In genomic region chr3:34650131-34650530, GRCh38 we compare ENCODE assay signal across 27 cellular contexts.
DNase-seq lines count a peak whose midpoint lies in the region; ATAC-seq and TF ChIP-seq lines count a peak whose summit lies in the region.
"Had no signal": no experiment of that assay in that cellular context is flagged by ENCODE, and none has a peak within 500 bp of the region (broad histone marks: within the 10 kb centered on the region; RNA-seq: fewer than 3 reads in every experiment).

No MANE protein-coding gene starts in this region.

- intact Hi-C loops in left cardiac atrium (cut with DNase I), result no loop called here
- intact Hi-C loops in Right ventricle myocardium superior (cut with DNase I), result no loop called here

- ATAC-seq in left cardiac atrium (peak in 1 of 2 donors; percentile 38), Right ventricle myocardium superior (ENCODE audit: poor library complexity) (no peak), SK-N-SH treated with all-trans-retinoic acid at 6 μM for 48 hours (no peak; the same call in 2 of the 3 replicates)
- no peak for ATAC-seq in activated CD8-positive, alpha-beta T cell treated with anti-CD3 and anti-CD28 coated beads, Interleukin-2, amount 10 ng/mL, durations not matched to agents 7 days and 5 days
- ATAC-seq: GM12878, T-cell had no signal

- H3K27ac Mint-ChIP-seq in activated CD4-positive, alpha-beta T cell treated with anti-CD3 and anti-CD28 coated beads, Interleukin-2, amount 10 ng/mL, durations not matched to agents 7 days and 5 days, result no peak overlapping the region
- no peak overlapping the region for H3K27ac Mint-ChIP-seq in activated CD8-positive, alpha-beta T cell treated with anti-CD3 and anti-CD28 coated beads, Interleukin-2, amount 10 ng/mL, durations not matched to agents 7 days and 5 days
- H3K27ac Mint-ChIP-seq: CD4-positive, alpha-beta memory T cell; T-cell had no signal

- H3K27me3 Mint-ChIP-seq in activated CD4-positive, alpha-beta T cell treated with anti-CD3 and anti-CD28 coated beads, Interleukin-2, amount 10 ng/mL, durations not matched to agents 7 days and 5 days, result no peaks in the 10 kb centered on the region
- H3K27me3 Mint-ChIP-seq in activated CD8-positive, alpha-beta T cell treated with anti-CD3 and anti-CD28 coated beads, Interleukin-2, amount 10 ng/mL, durations not matched to agents 7 days and 5 days (ENCODE audit: low read depth), result no peaks in the 10 kb centered on the region
- H3K27me3 Mint-ChIP-seq: CD4-positive, alpha-beta memory T cell; T-cell had no signal

- H3K36me3 Mint-ChIP-seq in activated CD4-positive, alpha-beta T cell treated with anti-CD3 and anti-CD28 coated beads, Interleukin-2, amount 10 ng/mL, durations not matched to agents 7 days and 5 days (ENCODE audit: low read depth), result no peaks in the 10 kb centered on the region
- H3K36me3 Mint-ChIP-seq in activated CD8-positive, alpha-beta T cell treated with anti-CD3 and anti-CD28 coated beads, Interleukin-2, amount 10 ng/mL, durations not matched to agents 7 days and 5 days (ENCODE audit: low read depth), result no peaks in the 10 kb centered on the region
- H3K36me3 Mint-ChIP-seq: CD4-positive, alpha-beta memory T cell; T-cell had no signal

- no peaks in the 10 kb centered on the region for H3K4me1 Mint-ChIP-seq in activated CD4-positive, alpha-beta T cell treated with anti-CD3 and anti-CD28 coated beads, Interleukin-2, amount 10 ng/mL, durations not matched to agents 7 days and 5 days
- H3K4me1 Mint-ChIP-seq in activated CD8-positive, alpha-beta T cell treated with anti-CD3 and anti-CD28 coated beads, Interleukin-2, amount 10 ng/mL, durations not matched to agents 7 days and 5 days (ENCODE audit: low read depth), result no peaks in the 10 kb centered on the region
- H3K4me1 Mint-ChIP-seq: CD4-positive, alpha-beta memory T cell; T-cell had no signal

- CTCF ChIA-PET in activated CD4-positive, alpha-beta T cell treated with anti-CD3 and anti-CD28 coated beads, Interleukin-2, amount 10 ng/mL, durations not matched to agents 7 days and 5 days (lab: Charles Lee), result interaction anchor here (0.6 kb wide), 1 partner anchor 226 kb away, joined by 4 read pairs; no protein-coding TSS in a partner anchor
- CTCF ChIA-PET in activated CD8-positive, alpha-beta T cell treated with anti-CD3 and anti-CD28 coated beads, Interleukin-2, amount 10 ng/mL, durations not matched to agents 7 days and 5 days (lab: Charles Lee), result no interaction called here

- H3K4me3 Mint-ChIP-seq in activated CD4-positive, alpha-beta T cell treated with anti-CD3 and anti-CD28 coated beads, Interleukin-2, amount 10 ng/mL, durations not matched to agents 7 days and 5 days, result no peak overlapping the region
- H3K4me3 Mint-ChIP-seq in activated CD8-positive, alpha-beta T cell treated with anti-CD3 and anti-CD28 coated beads, Interleukin-2, amount 10 ng/mL, durations not matched to agents 7 days and 5 days, result no peak overlapping the region
- H3K4me3 Mint-ChIP-seq: CD4-positive, alpha-beta memory T cell; T-cell had no signal

- POLR2A ChIA-PET in activated CD4-positive, alpha-beta T cell treated with anti-CD3 and anti-CD28 coated beads, Interleukin-2, amount 10 ng/mL, durations not matched to agents 7 days and 5 days (lab: Charles Lee), result no interaction called here
- POLR2A ChIA-PET in activated CD8-positive, alpha-beta T cell treated with anti-CD3 and anti-CD28 coated beads, Interleukin-2, amount 10 ng/mL, durations not matched to agents 7 days and 5 days (lab: Charles Lee), result no interaction called here

- H3K9me3 Mint-ChIP-seq in activated CD4-positive, alpha-beta T cell treated with anti-CD3 and anti-CD28 coated beads, Interleukin-2, amount 10 ng/mL, durations not matched to agents 7 days and 5 days, result no peaks in the 10 kb centered on the region
- H3K9me3 Mint-ChIP-seq in activated CD8-positive, alpha-beta T cell treated with anti-CD3 and anti-CD28 coated beads, Interleukin-2, amount 10 ng/mL, durations not matched to agents 7 days and 5 days (ENCODE audit: insufficient read depth), result no peaks in the 10 kb centered on the region

- DNase-seq in DMS 273 (lab: John Stamatoyannopoulos, UW; ENCODE audit: unreplicated experiment) (peak; percentile 23), DMS 273 treated with DMSO at 0.1 percent for 48 hours (lab: John Stamatoyannopoulos, UW) (no peak), left cardiac atrium (peak; percentile 15), Right ventricle myocardium superior (no peak), NCI-H2227 treated with DMSO at 0.1 percent for 48 hours (lab: John Stamatoyannopoulos, UW) (no peak)
- no peak for DNase-seq in activated CD4-positive, alpha-beta T cell treated with anti-CD3 and anti-CD28 coated beads, Interleukin-2, amount 10 ng/mL, durations not matched to agents 7 days and 5 days
- DNase-seq in activated CD8-positive, alpha-beta T cell treated with anti-CD3 and anti-CD28 coated beads, Interleukin-2, amount 10 ng/mL, durations not matched to agents 7 days and 5 days, result no peak
- DNase-seq: ACHN; CD4-positive, alpha-beta memory T cell; COR-L47; DMS79; EL; GDM1; HCEC 1CT; IMR-90; MM.1S; NCI-H1105; NCI-H1436 treated with DMSO at 0.1 percent for 48 hours; NCI-H187 treated with DMSO at 0.1 percent for 48 hours; NCI-H526 treated with DMSO at 0.1 percent for 48 hours; NK-92 treated with Interleukin-12 subunit alpha and Interleukin-12 subunit beta, amount 100 ng/mL, for 24 hours; OCI-M1; Peyer's patch; SIG-M5; T-cell had no signal

TF ChIP-seq in SK-N-SH treated with all-trans-retinoic acid at 6 μM for 48 hours, 23 proteins besides CTCF, POLR2A, EP300 and RAD21:
- TF ChIP-seq RARB (CRISPR knock-in tag; IDR thresholded peaks at IDR 0.05) (no peak), ISL1 (CRISPR knock-in tag; IDR thresholded peaks at IDR 0.05) (no peak), GLIS3 (CRISPR knock-in tag; IDR thresholded peaks at IDR 0.05) (no peak), TCF4 (CRISPR knock-in tag; IDR thresholded peaks at IDR 0.05; ENCODE audit: borderline replicate concordance) (peak; percentile 78; the same call in 1 of the 2 replicates), PPARA (CRISPR knock-in tag; IDR thresholded peaks at IDR 0.05; ENCODE audit: borderline replicate concordance) (no peak), ZFP30 (CRISPR knock-in tag; IDR thresholded peaks at IDR 0.05) (no peak), ESRRG (CRISPR knock-in tag; IDR thresholded peaks at IDR 0.05) (no peak), TSHZ2 (CRISPR knock-in tag; IDR thresholded peaks at IDR 0.05) (0 out of 2 replicates have a peak, but pooled peaks have one; percentile 42), ZC3H10 (CRISPR knock-in tag; IDR thresholded peaks at IDR 0.05) (no peak), TOX (CRISPR knock-in tag; IDR thresholded peaks at IDR 0.05; ENCODE audit: borderline replicate concordance) (no peak), ZNF565 (CRISPR knock-in tag; conservative IDR thresholded peaks at IDR 0.05; ENCODE audit: low read depth) (no peak), ARNTL (CRISPR knock-in tag; IDR thresholded peaks at IDR 0.05; ENCODE audit: borderline replicate concordance, low read depth) (no peak)
- TF ChIP-seq, protein P1, sequence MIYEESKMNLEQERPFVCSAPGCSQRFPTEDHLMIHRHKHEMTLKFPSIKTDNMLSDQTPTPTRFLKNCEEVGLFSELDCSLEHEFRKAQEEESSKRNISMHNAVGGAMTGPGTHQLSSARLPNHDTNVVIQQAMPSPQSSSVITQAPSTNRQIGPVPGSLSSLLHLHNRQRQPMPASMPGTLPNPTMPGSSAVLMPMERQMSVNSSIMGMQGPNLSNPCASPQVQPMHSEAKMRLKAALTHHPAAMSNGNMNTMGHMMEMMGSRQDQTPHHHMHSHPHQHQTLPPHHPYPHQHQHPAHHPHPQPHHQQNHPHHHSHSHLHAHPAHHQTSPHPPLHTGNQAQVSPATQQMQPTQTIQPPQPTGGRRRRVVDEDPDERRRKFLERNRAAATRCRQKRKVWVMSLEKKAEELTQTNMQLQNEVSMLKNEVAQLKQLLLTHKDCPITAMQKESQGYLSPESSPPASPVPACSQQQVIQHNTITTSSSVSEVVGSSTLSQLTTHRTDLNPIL (CRISPR knock-in tag; IDR thresholded peaks at IDR 0.05; ENCODE audit: low read depth), result no peak

Comparison
In these comparisons a context has a peak if more than half of its experiments do, and no peak if none do; other contexts are left out.
1. DNase-seq: peak in DMS 273 (single experiment) and left cardiac atrium (single experiment); none in DMS 273 treated with DMSO at 0.1 percent for 48 hours (single experiment), Right ventricle myocardium superior (single experiment), activated CD4-positive, alpha-beta T cell treated with anti-CD3 and anti-CD28 coated beads, Interleukin-2, amount 10 ng/mL, durations not matched to agents 7 days and 5 days (single experiment), NCI-H2227 treated with DMSO at 0.1 percent for 48 hours (single experiment) and activated CD8-positive, alpha-beta T cell treated with anti-CD3 and anti-CD28 coated beads, Interleukin-2, amount 10 ng/mL, durations not matched to agents 7 days and 5 days (single experiment).